ENCODE assay signal across 8 cellular contexts in genomic region chr4:88054909-88055308, GRCh38. TPM values are rescaled to one million over a fixed set of nuclear protein-coding genes. Genes with fewer than 3 reads are reported as not detected.
DNase-seq lines count a peak whose midpoint lies in the region; ATAC-seq and TF ChIP-seq lines count a peak whose summit lies in the region.

No MANE protein-coding gene starts in this region.

- H3K4me3 ChIP-seq in GM23338 (no peak overlapping the region), trophoblast cell (ENCODE audit: low read depth, low read length) (no peak overlapping the region)

- no peak overlapping the region for H2BK120ac ChIP-seq in trophoblast cell (ENCODE audit: insufficient read depth, low read length, poor library complexity)

- no peak overlapping the region for H3K23ac ChIP-seq in trophoblast cell (ENCODE audit: low read length)

- H3K36me3 ChIP-seq in GM23338 (ENCODE audit: insufficient read depth), result peaks cover 49% of the 10 kb centered on the region
- peaks cover 9 to 17% of the 10 kb centered on the region in 2 experiments for H3K36me3 ChIP-seq in trophoblast cell (ENCODE audit: control insufficient read depth in 1 of 2, insufficient read depth in 2 of 2, low read length in 2 of 2)

- H3K9me3 Mint-ChIP-seq in GM23338, result no peaks in the 10 kb centered on the region

- H3K4me2 ChIP-seq in GM23338, result no peak overlapping the region
- H3K4me2 ChIP-seq in trophoblast cell (ENCODE audit: low read length), result no peak overlapping the region

- H4K91ac ChIP-seq in trophoblast cell (ENCODE audit: low read depth, low read length), result no peak overlapping the region

- no peaks in the 10 kb centered on the region for H3F3A ChIP-seq in GM23338 (replicated peaks; ENCODE audit: low read depth)

- H3K4me1 ChIP-seq in GM23338 (ENCODE audit: insufficient read depth) (no peaks in the 10 kb centered on the region), trophoblast cell (ENCODE audit: control insufficient read depth in 1 of 2, insufficient read depth in 2 of 2, low read length in 2 of 2) (peaks cover 0 to 2% of the 10 kb centered on the region in 2 experiments)

- WGBS in trophoblast cell (ENCODE audit: extremely low coverage, insufficient coverage, insufficient read length), result no CpG with 5 or more reads among the region's 2 CpGs

- no peak overlapping the region for H3K9ac ChIP-seq in trophoblast cell (ENCODE audit: low read length)

- H2AFZ ChIP-seq in GM23338, result no peak overlapping the region
- no peak overlapping the region for H2AFZ ChIP-seq in trophoblast cell (ENCODE audit: insufficient read depth, low read length, poor library complexity)

- no peak overlapping the region for H3K27ac ChIP-seq in GM23338 (ENCODE audit: low read depth)
- no peak overlapping the region for H3K27ac ChIP-seq in trophoblast cell (ENCODE audit: low read depth, low read length)

- no peak overlapping the region for H3K18ac ChIP-seq in trophoblast cell (ENCODE audit: low read length)

- H4K12ac ChIP-seq in trophoblast cell (ENCODE audit: low read depth, low read length), result no peak overlapping the region

- no peaks in the 10 kb centered on the region for H3K4me1 Mint-ChIP-seq in GM23338

- DNase-seq in Caki2 (ENCODE audit: low read depth), result peak; percentile 27
- DNase-seq in GM23338 (ENCODE audit: low spot score), result peak; percentile 70
- peak; percentile 55 for DNase-seq in OCI-M1 (lab: John Stamatoyannopoulos, UW)
- peak; percentile 60 to 82 for DNase-seq in trophoblast cell
- no peak for DNase-seq in stimulated activated naive CD4-positive, alpha-beta T cell (lab: John Stamatoyannopoulos, UW)

- H3K14ac ChIP-seq in trophoblast cell (ENCODE audit: low read length), result no peak overlapping the region

- no peak overlapping the region for H2BK12ac ChIP-seq in trophoblast cell (ENCODE audit: low read length)

- ATAC-seq in GM23338 (peak; percentile 99), esophagus mucosa (peak; percentile 90), GM21717 (IDR thresholded peaks at IDR 0.05; ENCODE audit: unreplicated experiment) (no peak), HG03565 (IDR thresholded peaks at IDR 0.05; ENCODE audit: unreplicated experiment) (no peak)

- H3K79me1 ChIP-seq in trophoblast cell (ENCODE audit: low read length), result no peaks in the 10 kb centered on the region

- H3K27me3 ChIP-seq in GM23338 (ENCODE audit: insufficient read depth) (no peaks in the 10 kb centered on the region), trophoblast cell (ENCODE audit: insufficient read depth, low read length) (no peaks in the 10 kb centered on the region)

- no peak overlapping the region for H4K8ac ChIP-seq in trophoblast cell (ENCODE audit: low read depth, low read length)

- H3K27me3 Mint-ChIP-seq in GM23338 (ENCODE audit: insufficient read depth, low read depth, poor library complexity), result peaks cover 2% of the 10 kb centered on the region

- peak; percentile 58 to 82 for TF ChIP-seq CTCF in GM23338 (conservative IDR thresholded peaks at IDR 0.05; ENCODE audit: low read depth in 2 of 2)

- H3K27ac Mint-ChIP-seq in GM23338, result no peak overlapping the region

- peaks cover 6% of the 10 kb centered on the region; the same call in 1 of the 2 replicates for H4K20me1 ChIP-seq in GM23338 (replicated peaks; ENCODE audit: insufficient read depth)

- no peak overlapping the region for H3K4ac ChIP-seq in trophoblast cell (ENCODE audit: low read depth, low read length)

- H3K4me3 Mint-ChIP-seq in GM23338, result no peak overlapping the region

- H3K9me2 ChIP-seq in GM23338 (ENCODE audit: insufficient read depth), result no peaks in the 10 kb centered on the region

- H3K79me2 ChIP-seq in GM23338 (replicated peaks; ENCODE audit: insufficient read depth), result no peaks in the 10 kb centered on the region
- no peaks in the 10 kb centered on the region for H3K79me2 ChIP-seq in trophoblast cell (ENCODE audit: control insufficient read depth, insufficient read depth, low read length, poor library complexity)

- H3K36me3 Mint-ChIP-seq in GM23338 (ENCODE audit: low read depth), result peaks cover 49% of the 10 kb centered on the region

- H2AK5ac ChIP-seq in trophoblast cell (ENCODE audit: low read length), result no peak overlapping the region

- no peaks in the 10 kb centered on the region for H3K9me3 ChIP-seq in trophoblast cell (ENCODE audit: insufficient read depth, low read depth, low read length)

- in situ Hi-C loops in Caki2 (cut with HindIII; ENCODE audit: low pct_unique_long_range_greater_than_20kb, low sequenced_read_pairs), result no loop called here

- no peak overlapping the region for H2BK5ac ChIP-seq in trophoblast cell (ENCODE audit: low read depth, low read length, poor library complexity)

TF ChIP-seq in GM23338, 12 proteins besides CTCF, POLR2A, EP300 and RAD21:
- TF ChIP-seq POLR2AphosphoS5 (IDR thresholded peaks at IDR 0.05; ENCODE audit: low read depth), result no peak
- TF ChIP-seq EZH2 (IDR thresholded peaks at IDR 0.05; ENCODE audit: low read depth, unreplicated experiment), result no peak
- TF ChIP-seq, protein P1, sequence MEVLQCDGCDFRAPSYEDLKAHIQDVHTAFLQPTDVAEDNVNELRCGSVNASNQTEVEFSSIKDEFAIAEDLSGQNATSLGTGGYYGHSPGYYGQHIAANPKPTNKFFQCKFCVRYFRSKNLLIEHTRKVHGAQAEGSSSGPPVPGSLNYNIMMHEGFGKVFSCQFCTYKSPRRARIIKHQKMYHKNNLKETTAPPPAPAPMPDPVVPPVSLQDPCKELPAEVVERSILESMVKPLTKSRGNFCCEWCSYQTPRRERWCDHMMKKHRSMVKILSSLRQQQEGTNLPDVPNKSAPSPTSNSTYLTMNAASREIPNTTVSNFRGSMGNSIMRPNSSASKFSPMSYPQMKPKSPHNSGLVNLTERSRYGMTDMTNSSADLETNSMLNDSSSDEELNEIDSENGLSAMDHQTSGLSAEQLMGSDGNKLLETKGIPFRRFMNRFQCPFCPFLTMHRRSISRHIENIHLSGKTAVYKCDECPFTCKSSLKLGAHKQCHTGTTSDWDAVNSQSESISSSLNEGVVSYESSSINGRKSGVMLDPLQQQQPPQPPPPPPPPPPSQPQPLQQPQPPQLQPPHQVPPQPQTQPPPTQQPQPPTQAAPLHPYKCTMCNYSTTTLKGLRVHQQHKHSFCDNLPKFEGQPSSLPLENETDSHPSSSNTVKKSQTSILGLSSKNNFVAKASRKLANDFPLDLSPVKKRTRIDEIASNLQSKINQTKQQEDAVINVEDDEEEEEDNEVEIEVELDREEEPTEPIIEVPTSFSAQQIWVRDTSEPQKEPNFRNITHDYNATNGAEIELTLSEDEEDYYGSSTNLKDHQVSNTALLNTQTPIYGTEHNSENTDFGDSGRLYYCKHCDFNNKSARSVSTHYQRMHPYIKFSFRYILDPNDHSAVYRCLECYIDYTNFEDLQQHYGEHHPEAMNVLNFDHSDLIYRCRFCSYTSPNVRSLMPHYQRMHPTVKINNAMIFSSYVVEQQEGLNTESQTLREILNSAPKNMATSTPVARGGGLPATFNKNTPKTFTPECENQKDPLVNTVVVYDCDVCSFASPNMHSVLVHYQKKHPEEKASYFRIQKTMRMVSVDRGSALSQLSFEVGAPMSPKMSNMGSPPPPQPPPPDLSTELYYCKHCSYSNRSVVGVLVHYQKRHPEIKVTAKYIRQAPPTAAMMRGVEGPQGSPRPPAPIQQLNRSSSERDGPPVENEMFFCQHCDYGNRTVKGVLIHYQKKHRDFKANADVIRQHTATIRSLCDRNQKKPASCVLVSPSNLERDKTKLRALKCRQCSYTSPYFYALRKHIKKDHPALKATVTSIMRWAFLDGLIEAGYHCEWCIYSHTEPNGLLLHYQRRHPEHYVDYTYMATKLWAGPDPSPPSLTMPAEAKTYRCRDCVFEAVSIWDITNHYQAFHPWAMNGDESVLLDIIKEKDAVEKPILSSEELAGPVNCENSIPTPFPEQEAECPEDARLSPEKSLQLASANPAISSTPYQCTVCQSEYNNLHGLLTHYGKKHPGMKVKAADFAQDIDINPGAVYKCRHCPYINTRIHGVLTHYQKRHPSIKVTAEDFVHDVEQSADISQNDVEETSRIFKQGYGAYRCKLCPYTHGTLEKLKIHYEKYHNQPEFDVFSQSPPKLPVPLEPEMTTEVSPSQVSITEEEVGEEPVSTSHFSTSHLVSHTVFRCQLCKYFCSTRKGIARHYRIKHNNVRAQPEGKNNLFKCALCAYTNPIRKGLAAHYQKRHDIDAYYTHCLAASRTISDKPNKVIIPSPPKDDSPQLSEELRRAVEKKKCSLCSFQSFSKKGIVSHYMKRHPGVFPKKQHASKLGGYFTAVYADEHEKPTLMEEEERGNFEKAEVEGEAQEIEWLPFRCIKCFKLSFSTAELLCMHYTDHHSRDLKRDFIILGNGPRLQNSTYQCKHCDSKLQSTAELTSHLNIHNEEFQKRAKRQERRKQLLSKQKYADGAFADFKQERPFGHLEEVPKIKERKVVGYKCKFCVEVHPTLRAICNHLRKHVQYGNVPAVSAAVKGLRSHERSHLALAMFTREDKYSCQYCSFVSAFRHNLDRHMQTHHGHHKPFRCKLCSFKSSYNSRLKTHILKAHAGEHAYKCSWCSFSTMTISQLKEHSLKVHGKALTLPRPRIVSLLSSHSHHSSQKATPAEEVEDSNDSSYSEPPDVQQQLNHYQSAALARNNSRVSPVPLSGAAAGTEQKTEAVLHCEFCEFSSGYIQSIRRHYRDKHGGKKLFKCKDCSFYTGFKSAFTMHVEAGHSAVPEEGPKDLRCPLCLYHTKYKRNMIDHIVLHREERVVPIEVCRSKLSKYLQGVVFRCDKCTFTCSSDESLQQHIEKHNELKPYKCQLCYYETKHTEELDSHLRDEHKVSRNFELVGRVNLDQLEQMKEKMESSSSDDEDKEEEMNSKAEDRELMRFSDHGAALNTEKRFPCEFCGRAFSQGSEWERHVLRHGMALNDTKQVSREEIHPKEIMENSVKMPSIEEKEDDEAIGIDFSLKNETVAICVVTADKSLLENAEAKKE (CRISPR knock-in tag; IDR thresholded peaks at IDR 0.05), result no peak
TF ChIP-seq in GM23338: peak in this region for 0.

RNA-seq across cellular contexts. Expression of gene PKD2, which starts 47.5 kb away (rescaled TPM):
- total RNA-seq in Caki2 (2014; rRNA removed; shearing (Covaris generic); ENCODE audit: low replicate concordance), result 16.6 and 38.8 TPM in 2 replicates
- total RNA-seq in GM23338 (2014; rRNA removed; shearing (Covaris generic)), result 34.8 and 45.3 TPM in 2 replicates
- polyA plus RNA-seq in GM23338 (2016; fragmentation: Nextera tagmentation; extraction: Ambion mirVana), result 12.8 and 17.9 TPM in 2 replicates
- 7.5 TPM for total RNA-seq in esophagus mucosa
- 14.2 and 16.6 TPM in 2 replicates for polyA plus RNA-seq in trophoblast cell (2013)

Comparison
In these comparisons a context has a peak if more than half of its experiments do, and no peak if none do; other contexts are left out.
1. DNase-seq: peak in Caki2 (single experiment), GM23338 (single experiment), OCI-M1 (single experiment) and trophoblast cell (2 of 2); none in stimulated activated naive CD4-positive, alpha-beta T cell (0 of 6).
2. ATAC-seq: peak in GM23338 (single experiment) and esophagus mucosa (single experiment); none in GM21717 (single experiment) and HG03565 (single experiment).